ENCODE assay signal across 7 cellular contexts in the genomic region with DNA sequence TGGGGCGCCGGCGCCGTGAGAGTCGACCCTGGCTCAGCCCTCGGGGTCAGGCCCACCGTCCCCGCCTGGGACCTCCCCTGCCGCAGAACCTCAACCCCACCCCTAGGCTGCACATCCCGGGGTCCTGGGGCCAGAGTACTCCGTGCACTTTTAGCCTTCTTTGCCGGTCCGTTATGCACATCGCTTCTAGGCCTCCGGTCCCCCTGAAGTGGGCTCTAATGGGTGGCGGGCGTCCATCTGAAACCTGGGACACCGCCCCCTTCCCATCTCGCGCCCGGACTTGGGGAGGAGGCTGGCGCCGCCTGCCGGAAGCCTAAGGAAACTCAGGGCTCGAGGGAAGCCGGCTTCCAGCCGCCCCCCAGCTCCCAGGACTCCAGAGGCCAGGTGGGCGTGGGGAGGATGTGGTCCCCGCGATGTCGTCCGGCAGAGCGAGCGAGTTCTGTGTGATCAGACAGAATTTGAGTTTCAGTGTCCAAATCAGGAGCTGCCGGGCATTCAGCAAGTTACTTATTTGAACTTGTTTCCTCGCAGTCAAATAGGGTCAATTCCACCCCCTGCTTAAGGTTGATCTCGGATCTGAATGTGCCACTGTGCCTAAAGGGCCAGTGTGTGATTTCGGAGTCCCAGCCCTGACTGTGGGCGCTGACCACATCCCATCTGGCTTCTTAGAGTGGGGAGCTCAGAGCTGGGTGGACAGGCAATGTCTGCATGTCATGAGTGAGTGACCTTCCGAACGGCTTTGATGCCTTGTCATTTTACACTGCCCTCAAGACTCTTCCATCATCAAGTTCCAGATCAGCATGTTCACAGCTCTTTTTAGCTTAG. TPM values are rescaled to one million over a fixed set of nuclear protein-coding genes. Genes with fewer than 3 reads are reported as not detected.
DNase-seq lines count a peak whose midpoint lies in the region; ATAC-seq and TF ChIP-seq lines count a peak whose summit lies in the region.

No MANE protein-coding gene starts in this region.

- no peaks in the 10 kb centered on the region for H3K36me3 Mint-ChIP-seq in natural killer cell treated with Interleukin-12 subunit alpha and Interleukin-12 subunit beta and Interleukin-15 and Interleukin-18, amount 100 ng/mL, for 72 hours

- H3K4me3 Mint-ChIP-seq in natural killer cell treated with Interleukin-12 subunit alpha and Interleukin-12 subunit beta and Interleukin-15 and Interleukin-18, amount 100 ng/mL, for 72 hours = peak overlapping the region; percentile 76

- H3K4me3 ChIP-seq in epithelial cell of esophagus (ENCODE audit: low read length) = peak overlapping the region; percentile 14

- peaks cover 0 to 11% of the 10 kb centered on the region in 2 donors for H3K27me3 Mint-ChIP-seq in natural killer cell treated with Interleukin-12 subunit alpha and Interleukin-12 subunit beta and Interleukin-15 and Interleukin-18, amount 100 ng/mL, for 72 hours

- ATAC-seq in natural killer cell treated with Interleukin-12 subunit alpha and Interleukin-12 subunit beta and Interleukin-15 and Interleukin-18, amount 100 ng/mL, for 72 hours = peak; percentile 28 to 48
- ATAC-seq in GM21786 (IDR thresholded peaks at IDR 0.05; ENCODE audit: unreplicated experiment) = no peak

- H3K27ac Mint-ChIP-seq in natural killer cell treated with Interleukin-12 subunit alpha and Interleukin-12 subunit beta and Interleukin-15 and Interleukin-18, amount 100 ng/mL, for 72 hours = peak overlapping the region in 1 of 2 donors; percentile 27

- H3K4me1 Mint-ChIP-seq in natural killer cell treated with Interleukin-12 subunit alpha and Interleukin-12 subunit beta and Interleukin-15 and Interleukin-18, amount 100 ng/mL, for 72 hours (ENCODE audit: low read depth in 2 of 2) = peaks cover 30 to 31% of the 10 kb centered on the region in 2 donors

- no peaks in the 10 kb centered on the region for H3K9me3 Mint-ChIP-seq in natural killer cell treated with Interleukin-12 subunit alpha and Interleukin-12 subunit beta and Interleukin-15 and Interleukin-18, amount 100 ng/mL, for 72 hours

- in situ Hi-C loops in G401 (cut with HindIII; ENCODE audit: low sequenced_read_pairs) = no loop called here

- peak; percentile 20 for DNase-seq in G401 (ENCODE audit: low spot score)
- DNase-seq in activated CD4-positive, alpha-beta T cell treated with anti-CD3 and anti-CD28 coated beads, Interleukin-2, amount 50 U/mL, for 4 hours = peak; percentile 30 to 34
- peak; percentile 43 for DNase-seq in epithelial cell of esophagus (ENCODE audit: low read depth)
- no peak for DNase-seq in natural killer cell treated with Interleukin-12 subunit alpha and Interleukin-12 subunit beta and Interleukin-15 and Interleukin-18, amount 100 ng/mL, for 72 hours (ENCODE audit: low spot score)
- no peak for DNase-seq in mesenteric fat pad (ENCODE audit: low spot score)

- TF ChIP-seq CTCF in LNCAP (IDR thresholded peaks at IDR 0.05) (peak; percentile 30; the same call in 1 of the 2 replicates), epithelial cell of esophagus (IDR thresholded peaks at IDR 0.05; ENCODE audit: insufficient read depth, low read depth, low read length, missing control alignments) (peak; percentile 60)

RNA-seq across cellular contexts. Expression of a gene that starts 47.6 kb away (rescaled TPM):
- total RNA-seq in G401 (2014; rRNA removed; shearing (Covaris generic)) = 41.8 and 47.0 TPM in 2 replicates
- total RNA-seq in natural killer cell treated with Interleukin-12 subunit alpha and Interleukin-12 subunit beta and Interleukin-15 and Interleukin-18, amount 100 ng/mL, for 72 hours = 10 to 100 TPM; 47.8 to 53.5 TPM
- 57.7 TPM for total RNA-seq in mesenteric fat pad

Comparison
In these comparisons a context has a peak if more than half of its experiments do, and no peak if none do; other contexts are left out.
1. DNase-seq: peak in G401 (single experiment), activated CD4-positive, alpha-beta T cell treated with anti-CD3 and anti-CD28 coated beads, Interleukin-2, amount 50 U/mL, for 4 hours (2 of 2) and epithelial cell of esophagus (single experiment); none in natural killer cell treated with Interleukin-12 subunit alpha and Interleukin-12 subunit beta and Interleukin-15 and Interleukin-18, amount 100 ng/mL, for 72 hours (single experiment) and mesenteric fat pad (single experiment).